1 cellular context compared by ENCODE assay signal in genomic region chr14:30443368-30444007, GRCh38.
TF ChIP-seq lines count a peak whose summit lies in the region.

No MANE protein-coding gene starts in this region.

TF ChIP-seq in endothelial cell of umbilical vein, 7 proteins besides CTCF, POLR2A, EP300 and RAD21 (continued from another document):
- no peak for TF ChIP-seq FOS (IDR thresholded peaks at IDR 0.05; ENCODE audit: borderline replicate concordance, insufficient read depth, low read length)
